8 cellular contexts compared by ENCODE assay signal in the genomic region with DNA sequence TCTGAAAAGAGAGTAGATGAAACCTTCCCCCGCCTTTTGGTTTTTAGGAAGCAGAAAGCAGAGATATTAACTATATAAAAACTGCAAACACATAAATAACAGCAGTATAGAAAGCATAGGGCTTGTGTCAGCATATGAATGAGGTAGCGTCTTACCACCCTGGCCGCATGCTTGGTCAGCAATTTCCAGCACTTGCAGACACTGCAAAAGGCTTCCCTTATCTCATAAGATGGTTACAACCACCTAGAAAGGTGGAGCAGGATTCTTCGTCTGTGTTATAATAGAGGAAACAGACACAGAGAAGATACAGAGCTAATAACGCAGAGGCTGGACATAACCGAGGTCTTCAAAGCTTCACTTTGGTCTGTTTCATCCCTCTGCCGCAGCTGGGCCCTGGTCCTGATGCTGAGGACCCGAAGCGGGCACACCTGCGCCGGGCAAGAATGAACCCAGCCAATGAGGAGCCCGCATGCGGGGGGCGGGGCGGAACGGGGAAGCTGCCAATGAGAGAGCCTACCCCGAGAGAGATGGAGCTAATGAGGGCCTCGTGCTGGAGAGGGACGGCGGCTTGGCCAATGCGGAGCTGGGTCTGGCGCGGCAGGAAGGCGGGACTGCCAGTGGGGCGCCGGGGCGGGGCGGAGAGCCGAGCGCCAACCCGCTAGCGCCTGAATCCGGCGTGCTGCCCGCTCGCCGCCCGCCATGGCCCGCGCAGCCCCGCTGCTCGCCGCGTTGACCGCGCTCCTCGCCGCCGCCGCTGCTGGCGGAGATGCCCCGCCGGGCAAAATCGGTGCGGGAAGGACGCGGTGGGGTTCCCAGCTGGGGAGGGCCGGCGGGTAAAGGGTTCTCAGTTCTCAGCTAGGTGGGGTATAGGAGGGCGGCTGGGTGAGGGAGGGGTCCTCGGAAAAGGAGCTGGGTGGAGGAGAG.
DNase-seq lines count a peak whose midpoint lies in the region; ATAC-seq and TF ChIP-seq lines count a peak whose summit lies in the region.

Gene PCYOX1L, plus strand, starts transcription at position 677 of the 924 bp plus-strand sequence. Its CDS starts 23 bp downstream, at position 700.

- no peaks in the 10 kb centered on the region for H4K20me1 ChIP-seq in OCI-LY3 (ENCODE audit: insufficient read depth, low read length)

- peak within 1 kb of the TSS; percentile 25; the same call in 1 of the 2 replicates for H3K27ac ChIP-seq in OCI-LY3 (ENCODE audit: low read length)

- H3K4me2 ChIP-seq in OCI-LY3 (ENCODE audit: low read length): peak within 1 kb of the TSS; percentile 80

- H3K79me2 ChIP-seq in OCI-LY3 (ENCODE audit: low read length): peaks cover 13% of the 10 kb centered on the region

- peaks cover 11% of the 10 kb centered on the region; the same call in 1 of the 2 replicates for H3K4me1 ChIP-seq in OCI-LY3 (ENCODE audit: low read length)

- H3K27me3 ChIP-seq in OCI-LY3 (ENCODE audit: low read depth, low read length): no peaks in the 10 kb centered on the region

- TF ChIP-seq CTCF in OCI-LY3 (IDR thresholded peaks at IDR 0.05; ENCODE audit: low read depth, low read length) (no peak), epithelial cell of esophagus (IDR thresholded peaks at IDR 0.05; ENCODE audit: insufficient read depth, low read depth, low read length, missing control alignments) (no peak)

- peak within 1 kb of the TSS; percentile 75; the same call in 1 of the 2 replicates for H2AFZ ChIP-seq in OCI-LY3 (ENCODE audit: low read depth, low read length)

- peaks cover 12% of the 10 kb centered on the region for H3K36me3 ChIP-seq in OCI-LY3 (replicated peaks; ENCODE audit: low read depth, low read length)

- H3K9ac ChIP-seq in OCI-LY3 (ENCODE audit: low read length): peak within 1 kb of the TSS; percentile 84

- DNase-seq in DMS 273 treated with DMSO at 0.1 percent for 48 hours (lab: John Stamatoyannopoulos, UW) (peak; percentile 90), HuH-7.5 (ENCODE audit: low spot score) (peak; percentile 90), epithelial cell of esophagus (ENCODE audit: low read depth) (peak; percentile 99), middle frontal gyrus (ENCODE audit: extremely low spot score, low spot score) (peak; percentile 95)
- DNase-seq in activated CD8-positive, alpha-beta memory T cell treated with anti-CD3 and anti-CD28 coated beads, Interleukin-2, amount 50 U/mL, for 48 hours: peak; percentile 98
- peak; percentile 77 to 94 for DNase-seq in stimulated activated CD8-positive, alpha-beta memory T cell treated with anti-CD3 and anti-CD28 coated beads, Interleukin-2, amount 100 ng/mL, for 1 hour (ENCODE audit: low read depth in 2 of 2)

- ATAC-seq in GM21528 (IDR thresholded peaks at IDR 0.05; ENCODE audit: low FRiP score, unreplicated experiment): peak; percentile 99

- H3K9me3 ChIP-seq in OCI-LY3 (ENCODE audit: insufficient read depth, low read length): no peaks in the 10 kb centered on the region

- H3K4me3 ChIP-seq in OCI-LY3 (ENCODE audit: low read length) (peak within 1 kb of the TSS; percentile 93), epithelial cell of esophagus (ENCODE audit: low read length) (peak within 1 kb of the TSS; percentile 79)

Comparison
In these comparisons a context has a peak if more than half of its experiments do, and no peak if none do; other contexts are left out.
1. Peak in every context shown above with its lines: DNase-seq, ATAC-seq, H3K4me3 ChIP-seq and H3K27ac ChIP-seq.